In the genomic region with DNA sequence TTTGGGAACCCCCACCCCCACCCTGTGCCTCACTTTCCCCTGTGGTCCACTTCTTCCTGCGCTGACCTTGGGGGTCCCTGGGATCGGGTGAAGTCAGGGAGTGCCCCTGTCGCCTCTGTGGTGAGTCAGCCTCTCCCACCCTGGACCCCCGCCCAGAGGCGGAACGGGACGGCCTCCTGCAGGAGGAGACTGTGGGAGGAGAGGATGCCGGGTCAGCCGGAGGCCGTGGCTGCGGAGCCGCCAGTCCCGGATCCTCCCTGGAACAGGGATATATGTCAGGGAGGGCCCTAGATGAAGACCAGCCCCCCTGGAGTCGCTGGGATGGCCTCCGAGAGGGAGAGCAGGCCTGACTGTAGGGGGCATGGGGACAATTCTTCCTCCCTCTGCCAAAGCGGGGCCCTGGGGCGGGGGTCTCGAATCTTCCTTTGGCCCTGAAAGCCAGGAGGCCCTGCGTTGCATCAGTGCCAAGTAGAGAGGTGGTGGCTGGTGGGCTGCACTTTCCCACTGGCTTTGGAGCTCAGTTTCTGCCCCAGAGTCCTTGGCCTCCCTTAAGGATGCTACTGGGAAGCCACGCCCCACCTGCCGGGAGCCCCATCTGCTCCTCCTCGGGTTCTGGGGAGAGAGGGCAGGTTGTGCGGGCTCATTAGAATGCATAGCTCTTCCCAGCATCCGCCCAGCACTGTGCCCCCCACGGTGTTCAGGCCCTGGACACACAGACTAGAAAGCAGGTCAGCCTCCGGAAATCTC, we compare ENCODE assay signal across 7 cellular contexts. TPM values are rescaled to one million over a fixed set of nuclear protein-coding genes. Genes with fewer than 3 reads are reported as not detected.
DNase-seq lines count a peak whose midpoint lies in the region; ATAC-seq and TF ChIP-seq lines count a peak whose summit lies in the region.

No MANE protein-coding gene starts in this region.

- WGBS in hepatocyte (ENCODE audit: low lambda C conversion rate, missing lambda C conversion rate), result 13% methylated on average over 26 of the region's 26 CpGs

- H3K4me3 ChIP-seq in HUES48 (ENCODE audit: low read depth, low read length) (peak overlapping the region; percentile 89), hepatocyte (peak overlapping the region; percentile 87), skeletal muscle cell (ENCODE audit: low read depth, low read length) (peak overlapping the region; percentile 74)

- no peaks in the 10 kb centered on the region for H3K9me2 ChIP-seq in hepatocyte (replicated peaks; ENCODE audit: insufficient read depth)

- peak overlapping the region; percentile 89 for H3K9ac ChIP-seq in HUES48 (ENCODE audit: low read depth, low read length)

- peaks cover 8% of the 10 kb centered on the region for H3K4me1 Mint-ChIP-seq in activated naive CD8-positive, alpha-beta T cell treated with anti-CD3 and anti-CD28 coated beads, Interleukin-2, amount 10 ng/mL, durations not matched to agents 7 days and 5 days

- H3K27me3 Mint-ChIP-seq in activated naive CD8-positive, alpha-beta T cell treated with anti-CD3 and anti-CD28 coated beads, Interleukin-2, amount 10 ng/mL, durations not matched to agents 7 days and 5 days, result peaks cover 46% of the 10 kb centered on the region

- no peaks in the 10 kb centered on the region for H3K36me3 Mint-ChIP-seq in activated naive CD8-positive, alpha-beta T cell treated with anti-CD3 and anti-CD28 coated beads, Interleukin-2, amount 10 ng/mL, durations not matched to agents 7 days and 5 days

- no peaks in the 10 kb centered on the region for H4K20me1 ChIP-seq in hepatocyte (ENCODE audit: insufficient read depth, poor library complexity, severe bottlenecking)

- no peaks in the 10 kb centered on the region for H3K9me3 ChIP-seq in HUES48 (ENCODE audit: control insufficient read depth, insufficient read depth, low read length)
- no peaks in the 10 kb centered on the region for H3K9me3 ChIP-seq in hepatocyte (ENCODE audit: low read depth)

- H3K4me1 ChIP-seq in HUES48 (ENCODE audit: control insufficient read depth, insufficient read depth, low read length) (peaks cover 33% of the 10 kb centered on the region), hepatocyte (ENCODE audit: insufficient read depth) (peaks cover 22% of the 10 kb centered on the region)

- peak overlapping the region; percentile 73 for H3K27ac ChIP-seq in HUES48 (ENCODE audit: low read depth, low read length)
- H3K27ac ChIP-seq in hepatocyte, result peak overlapping the region; percentile 89

- TF ChIP-seq CTCF in hepatocyte (IDR thresholded peaks at IDR 0.05; ENCODE audit: poor library complexity), result no peak

- peak overlapping the region; percentile 84 for H2AFZ ChIP-seq in hepatocyte

- H3K4me3 Mint-ChIP-seq in activated naive CD8-positive, alpha-beta T cell treated with anti-CD3 and anti-CD28 coated beads, Interleukin-2, amount 10 ng/mL, durations not matched to agents 7 days and 5 days, result peak overlapping the region; percentile 28

- no peak for ATAC-seq in activated naive CD8-positive, alpha-beta T cell treated with anti-CD3 and anti-CD28 coated beads, Interleukin-2, amount 10 ng/mL, durations not matched to agents 7 days and 5 days (ENCODE audit: low read depth)
- ATAC-seq in HG03097 (IDR thresholded peaks at IDR 0.05; ENCODE audit: low FRiP score, unreplicated experiment) (no peak), GM19328 (IDR thresholded peaks at IDR 0.05; ENCODE audit: unreplicated experiment) (no peak)

- H3K4me2 ChIP-seq in hepatocyte, result peak overlapping the region; percentile 96

- H3K9me3 Mint-ChIP-seq in activated naive CD8-positive, alpha-beta T cell treated with anti-CD3 and anti-CD28 coated beads, Interleukin-2, amount 10 ng/mL, durations not matched to agents 7 days and 5 days, result no peaks in the 10 kb centered on the region

- no peaks in the 10 kb centered on the region for H3K36me3 ChIP-seq in HUES48 (ENCODE audit: control insufficient read depth, insufficient read depth, low read length)
- no peaks in the 10 kb centered on the region for H3K36me3 ChIP-seq in hepatocyte (replicated peaks; ENCODE audit: insufficient read depth, low read depth)

- peaks cover 39% of the 10 kb centered on the region for H3K79me2 ChIP-seq in hepatocyte

- no peak for DNase-seq in activated naive CD8-positive, alpha-beta T cell treated with anti-CD3 and anti-CD28 coated beads, Interleukin-2, amount 10 ng/mL, durations not matched to agents 7 days and 5 days
- DNase-seq in hepatocyte (ENCODE audit: low spot score) (peak; percentile 73), skeletal muscle cell (ENCODE audit: low read depth) (no peak), HuH-7 (ENCODE audit: low spot score) (no peak)

- H3K27ac Mint-ChIP-seq in activated naive CD8-positive, alpha-beta T cell treated with anti-CD3 and anti-CD28 coated beads, Interleukin-2, amount 10 ng/mL, durations not matched to agents 7 days and 5 days, result no peak overlapping the region

- no peaks in the 10 kb centered on the region for H3K27me3 ChIP-seq in HUES48 (ENCODE audit: control insufficient read depth, insufficient read depth, low read length)
- H3K27me3 ChIP-seq in hepatocyte, result no peaks in the 10 kb centered on the region

- POLR2A ChIA-PET in activated naive CD8-positive, alpha-beta T cell treated with anti-CD3 and anti-CD28 coated beads, Interleukin-2, amount 10 ng/mL, durations not matched to agents 7 days and 5 days (lab: Charles Lee), result no interaction called here

RNA-seq across cellular contexts. Expression of a gene that starts 0.9 kb away (rescaled TPM):
- under 1 TPM; 0.39 to 0.48 TPM for total RNA-seq in activated naive CD8-positive, alpha-beta T cell treated with anti-CD3 and anti-CD28 coated beads, Interleukin-2, amount 10 ng/mL, durations not matched to agents 7 days and 5 days
- total RNA-seq in hepatocyte, result 33.0 and 48.3 TPM in 2 replicates
- polyA plus RNA-seq in hepatocyte, result 40.4 and 48.2 TPM in 2 replicates

Comparison
In these comparisons a context has a peak if more than half of its experiments do, and no peak if none do; other contexts are left out.
1. RNA of a gene that starts 0.9 kb away (total RNA-seq): 33.0 to 48.3 TPM in hepatocyte; 0.39 to 0.48 TPM in activated naive CD8-positive, alpha-beta T cell treated with anti-CD3 and anti-CD28 coated beads, Interleukin-2, amount 10 ng/mL, durations not matched to agents 7 days and 5 days; every median in the first group is over 10 times any median in the second.
2. Peak in every context shown above with its lines, with median percentiles within 50 percentile points of each other: H3K4me3 ChIP-seq.